In the genomic region with DNA sequence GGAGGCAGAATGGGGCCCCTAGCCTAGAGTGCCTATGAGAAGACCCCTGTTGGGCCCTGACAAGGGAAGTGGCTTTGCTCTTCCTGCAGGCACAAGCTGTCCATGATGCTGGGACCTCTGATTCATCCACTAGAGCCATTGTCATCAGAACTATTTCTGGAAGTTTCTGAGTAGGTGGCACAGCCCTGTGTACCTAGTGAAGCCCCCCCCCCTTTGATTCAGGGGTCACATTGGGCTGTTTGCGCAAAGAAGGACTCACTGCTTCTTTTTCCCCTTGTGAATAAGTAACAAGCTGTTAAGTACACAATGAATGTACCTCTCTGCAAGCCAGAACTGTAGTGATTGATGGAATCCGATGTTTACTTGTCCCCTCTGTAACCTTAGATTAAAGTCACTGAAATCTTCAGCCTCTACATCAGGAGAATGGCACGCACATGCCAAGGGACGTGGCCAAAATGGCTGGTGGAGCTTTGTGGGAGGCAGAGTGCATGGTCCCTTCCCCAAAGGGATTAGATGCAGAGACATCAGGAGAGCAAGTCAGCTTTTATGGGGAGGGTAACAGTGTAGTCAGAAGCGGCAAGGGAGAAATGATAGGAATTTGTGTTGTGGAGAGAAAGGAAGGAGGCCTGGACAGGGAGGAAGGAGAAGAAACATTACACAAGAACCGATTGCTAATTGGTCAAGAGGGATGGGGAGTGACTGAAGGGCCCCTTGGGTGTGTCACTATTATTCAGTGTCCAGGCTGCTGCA, we compare ENCODE assay signal across 14 cellular contexts.
DNase-seq lines count a peak whose midpoint lies in the region; ATAC-seq, FAIRE-seq and TF ChIP-seq lines count a peak whose summit lies in the region.
"Had no signal": no experiment of that assay in that cellular context is flagged by ENCODE, and none has a peak within 500 bp of the region (broad histone marks: within the 10 kb centered on the region; RNA-seq: fewer than 3 reads in every experiment).

No MANE protein-coding gene starts in this region.

- peak; percentile 94 for ATAC-seq in A549
- ATAC-seq in activated T-cell treated with anti-CD3 and anti-CD28 coated beads, Interleukin-2, amount 50 U/mL, for 4 hours: no peak

- H2AK5ac ChIP-seq in mesenchymal stem cell (ENCODE audit: low read length, severe bottlenecking): peak overlapping the region; percentile 23

- H3K18ac ChIP-seq in mesenchymal stem cell (ENCODE audit: low read depth in 1 of 2, low read length in 2 of 2): no peak overlapping the region

- H2AFZ ChIP-seq in mesenchymal stem cell (ENCODE audit: low read depth, low read length): no peak overlapping the region

- H4K8ac ChIP-seq in mesenchymal stem cell (ENCODE audit: low read length): no peak overlapping the region

- H4K91ac ChIP-seq in mesenchymal stem cell (ENCODE audit: low read length): no peak overlapping the region

- no peaks in the 10 kb centered on the region for H3K27me3 Mint-ChIP-seq in activated T-cell treated with anti-CD3 and anti-CD28 coated beads, Interleukin-2, amount 50 U/mL, for 4 hours (ENCODE audit: low read depth)
- H3K27me3 Mint-ChIP-seq: activated CD4-positive, alpha-beta T cell treated with anti-CD3 and anti-CD28 coated beads, Interleukin-2, amount 10 ng/mL, durations not matched to agents 24 days and 14 days had no signal

- TF ChIP-seq CTCF in A549 (IDR thresholded peaks at IDR 0.05) (no peak), lower leg skin (IDR thresholded peaks at IDR 0.05) (no peak)

- no peak overlapping the region for H3K4me3 Mint-ChIP-seq in activated T-cell treated with anti-CD3 and anti-CD28 coated beads, Interleukin-2, amount 50 U/mL, for 4 hours
- H3K4me3 Mint-ChIP-seq: activated CD4-positive, alpha-beta T cell treated with anti-CD3 and anti-CD28 coated beads, Interleukin-2, amount 10 ng/mL, durations not matched to agents 24 days and 14 days had no signal

- peak; percentile 97 to 99 for TF ChIP-seq EP300 in A549 (IDR thresholded peaks at IDR 0.05)

- H2BK12ac ChIP-seq in mesenchymal stem cell (ENCODE audit: low read length in 2 of 2): no peak overlapping the region

- H3K9ac ChIP-seq in mesenchymal stem cell (ENCODE audit: low read length): no peak overlapping the region

- H2BK15ac ChIP-seq in mesenchymal stem cell (ENCODE audit: low read depth, poor library complexity, severe bottlenecking): no peak overlapping the region

- peak; percentile 14 to 57 for TF ChIP-seq RAD21 in A549 (conservative IDR thresholded peaks at IDR 0.05 in 1 of 2, IDR thresholded peaks at IDR 0.05 in 1 of 2)

- H3K79me1 ChIP-seq in mesenchymal stem cell (replicated peaks; ENCODE audit: low read length, poor library complexity, severe bottlenecking): peaks cover 10% of the 10 kb centered on the region

- H3K23ac ChIP-seq in mesenchymal stem cell (ENCODE audit: low read length in 2 of 2): no peak overlapping the region

- DNase-seq in A549 (ENCODE audit: low read depth in 1 of 2, low spot score in 1 of 2): peak; percentile 55 to 97
- peak; percentile 25 for DNase-seq in HuH-7.5 (ENCODE audit: low spot score)
- peak; percentile 38 for DNase-seq in fibroblast of gingiva (ENCODE audit: low read depth)
- peak; percentile 48 for DNase-seq in mesenchymal stem cell
- no peak for DNase-seq in HT-29 (ENCODE audit: low spot score)
- no peak for DNase-seq in activated T-cell treated with anti-CD3 and anti-CD28 coated beads, Interleukin-2, amount 50 U/mL, for 1 hour
- DNase-seq in activated T-cell treated with anti-CD3 and anti-CD28 coated beads, Interleukin-2, amount 50 U/mL, for 4 hours: no peak
- no peak for DNase-seq in lower leg skin (ENCODE audit: low spot score in 2 of 2)
- DNase-seq: activated CD4-positive, alpha-beta T cell treated with anti-CD3 and anti-CD28 coated beads, Interleukin-2, amount 10 ng/mL, durations not matched to agents 24 days and 14 days; activated naive CD4-positive, alpha-beta T cell; NCI-H510A; uterus had no signal

- no peak for TF ChIP-seq POLR2A in A549 (IDR thresholded peaks at IDR 0.05; ENCODE audit: low read length)
- TF ChIP-seq POLR2A in lower leg skin (IDR thresholded peaks at IDR 0.05): no peak

- no peak overlapping the region for H3K14ac ChIP-seq in mesenchymal stem cell (ENCODE audit: low read length in 2 of 2)

- peak overlapping the region; percentile 71 for H3K4me2 ChIP-seq in A549
- H3K4me2 ChIP-seq in mesenchymal stem cell (ENCODE audit: low read length, poor library complexity, severe bottlenecking): no peak overlapping the region

- no peak overlapping the region for H2BK120ac ChIP-seq in mesenchymal stem cell (ENCODE audit: low read depth, low read length)

- H3K4me3 ChIP-seq in A549: no peak overlapping the region
- H3K4me3 ChIP-seq in mesenchymal stem cell (ENCODE audit: insufficient read depth in 1 of 2, low read depth in 1 of 2, low read length in 2 of 2): no peak overlapping the region
- no peak overlapping the region for H3K4me3 ChIP-seq in lower leg skin (ENCODE audit: low read depth, poor library complexity, severe bottlenecking)
- H3K4me3 ChIP-seq: HAP-1, uterus had no signal

- CTCF ChIA-PET in A549 (lab: Yijun Ruan, JAX): interaction anchor here (2.0 kb wide), 1 partner anchor 22 kb away, joined by 4 read pairs; no protein-coding TSS in a partner anchor

- H3K4me1 ChIP-seq in A549 (peaks cover 67% of the 10 kb centered on the region), mesenchymal stem cell (ENCODE audit: control insufficient read depth, insufficient read depth, low read depth, low read length) (peaks cover 8% of the 10 kb centered on the region)
- H3K4me1 ChIP-seq: HAP-1, uterus had no signal

- peak overlapping the region; percentile 92 to 98 for H3K27ac ChIP-seq in A549
- H3K27ac ChIP-seq in mesenchymal stem cell (ENCODE audit: low read length, poor library complexity, severe bottlenecking): peak overlapping the region; percentile 71
- H3K27ac ChIP-seq: uterus had no signal

- H3K36me3 ChIP-seq in mesenchymal stem cell (ENCODE audit: control insufficient read depth in 1 of 2, insufficient read depth in 2 of 2, low read depth in 1 of 2, low read length in 2 of 2): peaks cover 10 to 11% of the 10 kb centered on the region in 2 experiments
- H3K36me3 ChIP-seq: HAP-1, uterus had no signal

- H3K9me3 ChIP-seq in A549 (no peaks in the 10 kb centered on the region), mesenchymal stem cell (ENCODE audit: control insufficient read depth, low read length) (no peaks in the 10 kb centered on the region)
- H3K9me3 ChIP-seq: HAP-1, uterus had no signal

- intact Hi-C loops in lower leg skin (cut with DNase I; ENCODE audit: low total_unique reads): no loop called here

- peak overlapping the region; percentile 8 for H2BK5ac ChIP-seq in mesenchymal stem cell (ENCODE audit: low read depth, low read length, poor library complexity, severe bottlenecking)

- no peak overlapping the region for H3K4ac ChIP-seq in mesenchymal stem cell (ENCODE audit: low read depth in 1 of 2, low read length in 2 of 2)

- no peaks in the 10 kb centered on the region for H3K4me1 Mint-ChIP-seq in activated T-cell treated with anti-CD3 and anti-CD28 coated beads, Interleukin-2, amount 50 U/mL, for 4 hours (ENCODE audit: low read depth)
- H3K4me1 Mint-ChIP-seq: activated CD4-positive, alpha-beta T cell treated with anti-CD3 and anti-CD28 coated beads, Interleukin-2, amount 10 ng/mL, durations not matched to agents 24 days and 14 days had no signal

- 0% methylated on average over 5 of the region's 6 CpGs for WGBS in A549 (ENCODE audit: missing lambda C conversion rate)
- WGBS in mesenchymal stem cell: 64% methylated on average over 5 of the region's 6 CpGs
- WGBS in lower leg skin, 2 donors: 62 to 66% methylated on average over 6 of the region's 6 CpGs

- POLR2A ChIA-PET in A549 (lab: Yijun Ruan, JAX): interaction anchor here (0.7 to 1.2 kb wide), 2 partner anchors 224 to 439 kb away, joined by 4 to 5 read pairs; no protein-coding TSS in a partner anchor

- peak; percentile 74 for FAIRE-seq in A549 (lab: Jason Lieb, UNC)
- FAIRE-seq: islet of Langerhans had no signal

- no peaks in the 10 kb centered on the region for H3K36me3 Mint-ChIP-seq in activated T-cell treated with anti-CD3 and anti-CD28 coated beads, Interleukin-2, amount 50 U/mL, for 4 hours (ENCODE audit: insufficient read depth)

- no peaks in the 10 kb centered on the region for H3K9me3 Mint-ChIP-seq in activated T-cell treated with anti-CD3 and anti-CD28 coated beads, Interleukin-2, amount 50 U/mL, for 4 hours
- H3K9me3 Mint-ChIP-seq: activated CD4-positive, alpha-beta T cell treated with anti-CD3 and anti-CD28 coated beads, Interleukin-2, amount 10 ng/mL, durations not matched to agents 24 days and 14 days had no signal

- H3K27me3 ChIP-seq in mesenchymal stem cell (ENCODE audit: control insufficient read depth in 1 of 2, insufficient read depth in 1 of 2, low read length in 2 of 2): no peaks in the 10 kb centered on the region
- H3K27me3 ChIP-seq: uterus had no signal

TF ChIP-seq in A549, 52 proteins besides CTCF, POLR2A, EP300 and RAD21 (continues in another document):
- no peak for TF ChIP-seq CHD2 (IDR thresholded peaks at IDR 0.05; ENCODE audit: low read length, partially characterized antibody)
- no peak for TF ChIP-seq HOXA7 (CRISPR knock-in tag; IDR thresholded peaks at IDR 0.05)
- peak; percentile 96 for TF ChIP-seq HOXB5 (CRISPR knock-in tag; IDR thresholded peaks at IDR 0.05)
- TF ChIP-seq CBX2 (IDR thresholded peaks at IDR 0.05; ENCODE audit: borderline replicate concordance, low read depth): no peak
- TF ChIP-seq POLR2AphosphoS2 (conservative IDR thresholded peaks at IDR 0.05; ENCODE audit: low read length): no peak
- TF ChIP-seq ZSCAN20 (CRISPR knock-in tag; IDR thresholded peaks at IDR 0.05): no peak
- peak; percentile 27; the same call in 1 of the 3 replicates for TF ChIP-seq SMC3 (IDR thresholded peaks at IDR 0.05)
- no peak for TF ChIP-seq MAFK (IDR thresholded peaks at IDR 0.05; ENCODE audit: partially characterized antibody)
- TF ChIP-seq ZFP36 (IDR thresholded peaks at IDR 0.05; ENCODE audit: borderline replicate concordance, partially characterized antibody): peak; percentile 25
- TF ChIP-seq NFE2L2 (conservative IDR thresholded peaks at IDR 0.05; ENCODE audit: low read length): no peak
- TF ChIP-seq, protein P1, sequence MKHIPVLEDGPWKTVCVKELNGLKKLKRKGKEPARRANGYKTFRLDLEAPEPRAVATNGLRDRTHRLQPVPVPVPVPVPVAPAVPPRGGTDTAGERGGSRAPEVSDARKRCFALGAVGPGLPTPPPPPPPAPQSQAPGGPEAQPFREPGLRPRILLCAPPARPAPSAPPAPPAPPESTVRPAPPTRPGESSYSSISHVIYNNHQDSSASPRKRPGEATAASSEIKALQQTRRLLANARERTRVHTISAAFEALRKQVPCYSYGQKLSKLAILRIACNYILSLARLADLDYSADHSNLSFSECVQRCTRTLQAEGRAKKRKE (CRISPR knock-in tag; IDR thresholded peaks at IDR 0.05; ENCODE audit: low read depth): no peak
- no peak for TF ChIP-seq KDM5A (IDR thresholded peaks at IDR 0.05)

Comparison
In these comparisons a context has a peak if more than half of its experiments do, and no peak if none do; other contexts are left out.
1. ATAC-seq: peak in A549 (2 of 2); none in activated T-cell treated with anti-CD3 and anti-CD28 coated beads, Interleukin-2, amount 50 U/mL, for 4 hours (0 of 2).
2. DNase-seq: peak in A549 (2 of 2), HuH-7.5 (single experiment), fibroblast of gingiva (single experiment) and mesenchymal stem cell (single experiment); none in HT-29 (single experiment), activated T-cell treated with anti-CD3 and anti-CD28 coated beads, Interleukin-2, amount 50 U/mL, for 1 hour (single experiment), activated T-cell treated with anti-CD3 and anti-CD28 coated beads, Interleukin-2, amount 50 U/mL, for 4 hours (single experiment) and lower leg skin (0 of 2).